ENCODE assay signal across 9 cellular contexts in the genomic region with DNA sequence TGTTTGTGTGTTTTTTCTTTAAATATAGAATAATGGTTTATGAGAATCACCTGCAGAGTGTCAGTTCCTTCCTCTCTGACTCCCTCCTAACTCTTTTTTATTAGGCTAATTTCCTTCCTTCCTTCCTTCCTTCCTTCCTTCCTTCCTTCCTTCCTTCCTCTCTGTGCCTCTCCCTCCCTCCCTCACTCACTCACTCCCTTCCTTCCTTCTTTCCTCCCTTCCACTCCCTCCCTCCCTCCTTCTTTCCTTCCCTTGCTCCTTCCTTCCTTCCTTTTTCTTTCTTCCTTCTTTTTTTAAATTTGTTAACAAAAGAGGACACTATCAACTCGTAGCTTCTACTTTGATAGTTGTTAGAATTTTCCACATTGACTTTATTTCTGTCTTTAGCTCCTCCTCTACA.
"Had no signal": no experiment of that assay in that cellular context is flagged by ENCODE, and none has a peak within 500 bp of the region (broad histone marks: within the 10 kb centered on the region; RNA-seq: fewer than 3 reads in every experiment).

No MANE protein-coding gene starts in this region.

- H2AFZ ChIP-seq: GM23248 had no signal

- H3K4me3 ChIP-seq: GM23248, HAP-1 had no signal

- ATAC-seq: HCT116 had no signal

- H3K4me1 ChIP-seq: HAP-1 had no signal

- H3K27ac ChIP-seq: GM23248, HL-60, KMS-11 had no signal

- H3K9ac ChIP-seq: GM23248, KMS-11 had no signal

- DNase-seq: GM23248, GOT3, H7, IMR-90, KBM-7 had no signal

- H3K4me2 ChIP-seq: KMS-11 had no signal

- H3K36me3 ChIP-seq: HAP-1 had no signal

- H3K9me3 ChIP-seq: HAP-1 had no signal
